Comparison of ENCODE assay signal across 8 cellular contexts in genomic region chr17:51860934-51861561, GRCh38.
DNase-seq lines count a peak whose midpoint lies in the region; ATAC-seq, FAIRE-seq and TF ChIP-seq lines count a peak whose summit lies in the region.

No MANE protein-coding gene starts in this region.

- no peaks in the 10 kb centered on the region for H3K27me3 ChIP-seq in K562 (ENCODE audit: control insufficient read depth in 2 of 2, insufficient read depth in 2 of 2, low read length in 2 of 2)

- no peak overlapping the region for H3K4me3 ChIP-seq in K562

- no peak for TF ChIP-seq EP300 in K562 (IDR thresholded peaks at IDR 0.05; ENCODE audit: low read length)

- peaks cover 0 to 2% (median 2%) of the 10 kb centered on the region in 3 donors for H3K27me3 Mint-ChIP-seq in CD14-positive monocyte (ENCODE audit: low read depth in 3 of 3)

- TF ChIP-seq RAD21 in K562 (CRISPR knock-in tag; conservative IDR thresholded peaks at IDR 0.05 in 1 of 2, IDR thresholded peaks at IDR 0.05 in 1 of 2), result 0 out of 4 replicates have a peak, but pooled peaks of 1 of the 2 experiments have one; percentile 17

- DNase-seq in CD14-positive monocyte (ENCODE audit: low spot score) (no peak), GM13976 (ENCODE audit: low spot score) (peak; percentile 22), NCI-H1694 (lab: John Stamatoyannopoulos, UW) (peak; percentile 72), K562 (ENCODE audit: extremely low read depth in 1 of 4, low spot score in 3 of 4) (peak; percentile 9 to 32 (median 20)), midbrain (lab: John Stamatoyannopoulos, UW) (peak; percentile 50), mesenteric fat pad (ENCODE audit: low spot score) (no peak), NCI-H2171 (lab: John Stamatoyannopoulos, UW) (no peak)
- no peak for DNase-seq in stimulated activated naive CD4-positive, alpha-beta T cell treated with Interleukin-2 at 50 U/mL for 16 hours (lab: John Stamatoyannopoulos, UW)

- in situ Hi-C loops in GM13976 (cut with MboI; ENCODE audit: low sequenced_read_pairs, unreplicated experiment) (no loop called here), K562 (cut with MboI) (no loop called here)

- no peak overlapping the region for H2AFZ ChIP-seq in K562 (ENCODE audit: low read depth, low read length)

- no TSS peak for BruUV-seq in K562 (replicated peaks; lab: Mats Ljungman, UMichigan)

- 1% methylated on average over 6 of the region's 6 CpGs for WGBS in K562 (ENCODE audit: insufficient coverage, low coverage, missing lambda C conversion rate)

- TF ChIP-seq CTCF in CD14-positive monocyte (IDR thresholded peaks at IDR 0.05) (peak; percentile 43), GM13976 (IDR thresholded peaks at IDR 0.05; ENCODE audit: borderline replicate concordance, control extremely low read depth, extremely low read depth, insufficient read depth, missing control alignments) (peak; percentile 55), K562 (IDR thresholded peaks at IDR 0.05 in 2 of 3, conservative IDR thresholded peaks at IDR 0.05 in 1 of 3; ENCODE audit: insufficient read depth in 2 of 3, low read depth in 1 of 3, low read length in 3 of 3) (peak; percentile 16 to 40 (median 26); a peak in 2 of 6 replicates)

- H3K79me2 ChIP-seq in K562 (ENCODE audit: control insufficient read depth, insufficient read depth, low read length), result no peaks in the 10 kb centered on the region

- H3K4me2 ChIP-seq in K562 (ENCODE audit: insufficient read depth, low read length), result no peak overlapping the region

- no peak overlapping the region for H3K4me3 Mint-ChIP-seq in CD14-positive monocyte

- H3K9me3 ChIP-seq in K562 (replicated peaks; ENCODE audit: control insufficient read depth, insufficient read depth, low read depth, low read length), result no peaks in the 10 kb centered on the region

- POLR2A ChIA-PET in K562 (lab: Yijun Ruan, JAX), result no interaction called here

- no peak overlapping the region for H3K9ac ChIP-seq in K562 (ENCODE audit: insufficient read depth in 1 of 2, low read depth in 2 of 2, low read length in 2 of 2)

- intact Hi-C loops in CD14-positive monocyte (cut with micrococcal nuclease), result no loop called here
- intact Hi-C loops in K562 (cut with micrococcal nuclease), result loop anchor here (10.0 kb wide), 1 partner anchor 554 kb away; no protein-coding TSS in a partner anchor

- H3K36me3 Mint-ChIP-seq in CD14-positive monocyte, result no peaks in the 10 kb centered on the region

- CTCF ChIA-PET in K562 (lab: Yijun Ruan, JAX; ENCODE audit: low intra/inter-chr PET ratio), result no interaction called here

- ATAC-seq in K562, result no peak

- TF ChIP-seq POLR2A in K562 (conservative IDR thresholded peaks at IDR 0.05), result no peak

- H3K4me1 Mint-ChIP-seq in CD14-positive monocyte, result no peaks in the 10 kb centered on the region

- no peaks in the 10 kb centered on the region for H3K9me1 ChIP-seq in K562 (ENCODE audit: control insufficient read depth, insufficient read depth, low read length)

- no peaks in the 10 kb centered on the region for H3K36me3 ChIP-seq in K562 (ENCODE audit: control insufficient read depth, insufficient read depth, low read length)

- H3K27ac Mint-ChIP-seq in CD14-positive monocyte, result no peak overlapping the region

- H3K4me1 ChIP-seq in K562 (replicated peaks in 1 of 2; ENCODE audit: control insufficient read depth in 2 of 2, insufficient read depth in 2 of 2, low read length in 2 of 2), result no peaks in the 10 kb centered on the region

- H3K9me3 Mint-ChIP-seq in CD14-positive monocyte, result no peaks in the 10 kb centered on the region

- H3K27ac ChIP-seq in K562 (ENCODE audit: extremely low read depth, low read depth, low read length), result no peak overlapping the region

- H4K20me1 ChIP-seq in K562 (replicated peaks; ENCODE audit: control insufficient read depth, insufficient read depth, low read length), result no peaks in the 10 kb centered on the region

- no peak for FAIRE-seq in K562 (lab: Jason Lieb, UNC)

TF ChIP-seq in K562, 482 proteins besides CTCF, POLR2A, EP300 and RAD21:
- TF ChIP-seq TRIM25 (IDR thresholded peaks at IDR 0.05; ENCODE audit: borderline replicate concordance) (no peak), CBFB (CRISPR knock-in tag; IDR thresholded peaks at IDR 0.05) (no peak), TEAD2 (tag; IDR thresholded peaks at IDR 0.05) (no peak), ZNF764 (CRISPR knock-in tag; IDR thresholded peaks at IDR 0.05; ENCODE audit: low read depth) (no peak)

Comparison
In these comparisons a context has a peak if more than half of its experiments do, and no peak if none do; other contexts are left out.
1. DNase-seq: peak in GM13976 (single experiment), NCI-H1694 (single experiment), K562 (4 of 4) and midbrain (single experiment); none in CD14-positive monocyte (single experiment), mesenteric fat pad (single experiment), NCI-H2171 (single experiment) and stimulated activated naive CD4-positive, alpha-beta T cell treated with Interleukin-2 at 50 U/mL for 16 hours (single experiment).
2. Peak in every context shown above with its lines, with median percentiles within 50 percentile points of each other: CTCF ChIP-seq.